ENCODE assay signal across 8 cellular contexts in the genomic region with DNA sequence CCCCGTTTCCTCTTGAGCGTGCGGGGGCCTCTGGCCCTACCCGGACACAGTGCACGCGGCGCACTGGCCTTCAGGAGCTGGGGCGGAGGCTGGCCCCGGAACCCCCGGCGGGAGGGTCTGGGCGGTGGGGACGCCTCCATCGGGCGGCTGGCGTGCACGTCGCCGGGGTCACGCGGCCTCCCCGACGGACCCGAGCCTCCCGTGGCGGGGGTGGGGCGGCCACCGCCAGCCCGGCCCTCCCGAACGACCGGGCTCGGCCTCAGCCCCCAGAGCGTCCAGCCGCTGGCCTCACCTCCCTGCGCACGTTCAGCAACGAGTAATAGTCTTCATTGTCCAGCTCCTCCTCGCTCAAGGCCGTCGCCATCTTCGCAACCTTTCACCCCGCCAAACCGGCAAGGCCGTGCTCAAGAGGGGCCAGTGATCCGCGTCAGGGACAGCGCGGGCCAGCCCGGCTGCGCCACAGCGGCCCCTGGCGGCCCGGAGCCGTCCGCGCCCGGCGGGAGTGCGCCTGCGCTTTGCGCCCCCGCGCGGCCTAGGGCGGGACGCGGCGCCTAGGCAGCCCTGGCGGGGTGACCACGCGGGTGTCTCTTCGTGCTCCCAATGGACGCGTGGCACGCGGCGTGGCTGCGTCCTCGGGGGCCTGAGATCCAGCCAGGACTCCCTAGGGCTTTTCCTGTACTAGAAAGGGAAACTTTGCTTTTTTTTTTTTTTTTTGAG.
DNase-seq lines count a peak whose midpoint lies in the region; ATAC-seq, FAIRE-seq and TF ChIP-seq lines count a peak whose summit lies in the region.

A gene with protein sequence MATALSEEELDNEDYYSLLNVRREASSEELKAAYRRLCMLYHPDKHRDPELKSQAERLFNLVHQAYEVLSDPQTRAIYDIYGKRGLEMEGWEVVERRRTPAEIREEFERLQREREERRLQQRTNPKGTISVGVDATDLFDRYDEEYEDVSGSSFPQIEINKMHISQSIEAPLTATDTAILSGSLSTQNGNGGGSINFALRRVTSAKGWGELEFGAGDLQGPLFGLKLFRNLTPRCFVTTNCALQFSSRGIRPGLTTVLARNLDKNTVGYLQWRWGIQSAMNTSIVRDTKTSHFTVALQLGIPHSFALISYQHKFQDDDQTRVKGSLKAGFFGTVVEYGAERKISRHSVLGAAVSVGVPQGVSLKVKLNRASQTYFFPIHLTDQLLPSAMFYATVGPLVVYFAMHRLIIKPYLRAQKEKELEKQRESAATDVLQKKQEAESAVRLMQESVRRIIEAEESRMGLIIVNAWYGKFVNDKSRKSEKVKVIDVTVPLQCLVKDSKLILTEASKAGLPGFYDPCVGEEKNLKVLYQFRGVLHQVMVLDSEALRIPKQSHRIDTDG (minus strand): TSS at position 380 of the 717 bp plus-strand sequence. CDS start 16 bp downstream, at position 364.

- in situ Hi-C loops in astrocyte of the cerebellum (cut with HindIII; ENCODE audit: low sequenced_read_pairs), result no loop called here

- peak within 1 kb of the TSS; percentile 99 for H3K4me3 ChIP-seq in astrocyte of the cerebellum (ENCODE audit: low read depth, low read length)
- H3K4me3 ChIP-seq in retinal pigment epithelial cell (ENCODE audit: low read length), result peak within 1 kb of the TSS; percentile 94

- FAIRE-seq in GM18507 (lab: Jason Lieb, UNC), result peak; percentile 91

- peak; percentile 86 for ATAC-seq in HG02943 (IDR thresholded peaks at IDR 0.05; ENCODE audit: low read depth, unreplicated experiment)

- peak; percentile 96 for DNase-seq in GM18507 (ENCODE audit: extremely low spot score, insufficient read length, low read depth)
- DNase-seq in NCI-H187 (lab: John Stamatoyannopoulos, UW), result peak; percentile 57 to 77
- peak; percentile 84 for DNase-seq in T-helper 9 cell
- peak; percentile 57 for DNase-seq in astrocyte of the cerebellum (ENCODE audit: low read depth)
- DNase-seq in hippocampal formation (lab: John Stamatoyannopoulos, UW), result peak; percentile 85 to 88
- DNase-seq in retinal pigment epithelial cell (ENCODE audit: low read depth), result peak; percentile 60
- DNase-seq in OCI-M2 (lab: John Stamatoyannopoulos, UW; ENCODE audit: unreplicated experiment), result no peak

- TF ChIP-seq CTCF in astrocyte of the cerebellum (IDR thresholded peaks at IDR 0.05; ENCODE audit: low read depth, low read length, missing control alignments) (peak; percentile 64), retinal pigment epithelial cell (conservative IDR thresholded peaks at IDR 0.05; ENCODE audit: low read depth, low read length) (peak; percentile 58)
